Comparison of ENCODE assay signal across 21 cellular contexts in the genomic region with DNA sequence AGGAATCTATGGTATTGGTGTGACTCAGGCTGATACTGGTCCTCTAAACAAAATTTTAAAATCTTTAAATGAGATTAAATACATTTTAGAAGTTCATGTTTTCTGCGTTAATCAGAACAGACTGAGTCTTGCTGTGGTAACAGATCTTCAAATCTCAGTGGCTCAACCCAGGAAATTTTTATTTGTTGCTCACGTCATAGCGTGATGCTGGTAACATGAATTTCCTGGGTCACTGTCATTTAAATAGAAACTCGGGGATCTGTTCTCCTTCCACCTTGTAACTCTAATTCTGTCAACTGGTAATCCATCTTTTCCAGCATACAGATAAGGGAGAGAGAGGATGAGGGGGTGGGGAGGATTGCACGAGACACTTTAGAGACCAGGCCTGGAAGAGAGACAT.
A peak's percentile ranks its signal among the peaks of the same experiment; 100 is the strongest.
DNase-seq lines count a peak whose midpoint lies in the region; ATAC-seq, FAIRE-seq and TF ChIP-seq lines count a peak whose summit lies in the region.
"Had no signal": no experiment of that assay in that cellular context is flagged by ENCODE, and none has a peak within 500 bp of the region (broad histone marks: within the 10 kb centered on the region; RNA-seq: fewer than 3 reads in every experiment).

No MANE protein-coding gene starts in this region.

- no peak overlapping the region for H3K9ac ChIP-seq in K562 (ENCODE audit: insufficient read depth in 1 of 2, low read depth in 2 of 2, low read length in 2 of 2)
- H3K9ac ChIP-seq: BLaER1 treated with 17β-estradiol and CSF1 and Interleukin-3, amounts not matched to agents 10 nM and 100 nM; GM23248 had no signal

- TF ChIP-seq RAD21 in K562 (CRISPR knock-in tag; conservative IDR thresholded peaks at IDR 0.05 in 1 of 2, IDR thresholded peaks at IDR 0.05 in 1 of 2) = no peak

- DNase-seq in CD4-positive, alpha-beta T cell = no peak
- DNase-seq in T-cell (no peak), K562 (ENCODE audit: extremely low read depth in 1 of 4, low spot score in 3 of 4) (no peak), mesothelial cell of epicardium (ENCODE audit: low spot score in 2 of 2, unreplicated experiment in 2 of 2) (no peak), C1 segment of cervical spinal cord (lab: John Stamatoyannopoulos, UW) (no peak), activated gamma-delta T cell treated with Interleukin-2 at 50 U/mL for 16 hours (no peak), thyroid gland (no peak)
- DNase-seq: ACHN; CD8-positive, alpha-beta T cell; COR-L47; DMS153; DMS79 treated with DMSO at 0.1 percent for 48 hours; GDM1; GM23248 had no signal

- no peaks in the 10 kb centered on the region for H3K9me3 Mint-ChIP-seq in CD4-positive, alpha-beta T cell
- H3K9me3 Mint-ChIP-seq in T-cell (peaks cover under 1 to 11% (median 3%) of the 10 kb centered on the region in 3 donors), mesothelial cell of epicardium (peaks cover 14% of the 10 kb centered on the region)

- no peaks in the 10 kb centered on the region for H3K79me2 ChIP-seq in K562 (ENCODE audit: control insufficient read depth, insufficient read depth, low read length)

- in situ Hi-C loops in K562 (cut with MboI) = no loop called here

- TF ChIP-seq POLR2A in K562 (conservative IDR thresholded peaks at IDR 0.05) (no peak), thyroid gland (IDR thresholded peaks at IDR 0.05) (no peak)

- no peak for TF ChIP-seq CTCF in CD4-positive, alpha-beta T cell (IDR thresholded peaks at IDR 0.05)
- TF ChIP-seq CTCF in K562 (IDR thresholded peaks at IDR 0.05 in 2 of 3, conservative IDR thresholded peaks at IDR 0.05 in 1 of 3; ENCODE audit: insufficient read depth in 2 of 3, low read depth in 1 of 3, low read length in 3 of 3) (no peak), mesothelial cell of epicardium (IDR thresholded peaks at IDR 0.05; ENCODE audit: unreplicated experiment) (no peak), thyroid gland (IDR thresholded peaks at IDR 0.05) (no peak)

- H3K27me3 Mint-ChIP-seq in CD4-positive, alpha-beta T cell = no peaks in the 10 kb centered on the region
- H3K27me3 Mint-ChIP-seq in T-cell (no peaks in the 10 kb centered on the region), mesothelial cell of epicardium (ENCODE audit: low read depth) (no peaks in the 10 kb centered on the region)

- no peak for TF ChIP-seq EP300 in K562 (IDR thresholded peaks at IDR 0.05; ENCODE audit: low read length)

- H3K27ac ChIP-seq in CD4-positive, alpha-beta T cell (ENCODE audit: low read depth, low read length) = no peak overlapping the region
- H3K27ac ChIP-seq in K562 (ENCODE audit: extremely low read depth, low read depth, low read length) (no peak overlapping the region), thyroid gland (no peak overlapping the region)
- H3K27ac ChIP-seq: BLaER1 treated with 17β-estradiol and CSF1 and Interleukin-3, amounts not matched to agents 10 nM and 100 nM had no signal

- no peaks in the 10 kb centered on the region for H3K9me1 ChIP-seq in K562 (ENCODE audit: control insufficient read depth, insufficient read depth, low read length)

- BruUV-seq in K562 (replicated peaks; lab: Mats Ljungman, UMichigan) = no TSS peak

- intact Hi-C loops in CD4-positive, alpha-beta T cell (cut with DNase I, micrococcal nuclease) = loop anchor here in 1 of 2 experiments (5.0 kb wide), 1 partner anchor 91 kb away; the partner anchor contains the start of gene CDC42EP3
- intact Hi-C loops in K562 (cut with micrococcal nuclease) = no loop called here
- intact Hi-C loops in thyroid gland (cut with DNase I) = no loop called here

- no peaks in the 10 kb centered on the region for H3K36me3 Mint-ChIP-seq in CD4-positive, alpha-beta T cell (ENCODE audit: low read depth)
- H3K36me3 Mint-ChIP-seq in T-cell = peaks cover 3% of the 10 kb centered on the region
- no peaks in the 10 kb centered on the region for H3K36me3 Mint-ChIP-seq in mesothelial cell of epicardium
- H3K36me3 Mint-ChIP-seq: CD8-positive, alpha-beta T cell had no signal

- WGBS in K562 (ENCODE audit: insufficient coverage, low coverage, missing lambda C conversion rate) = 45% methylated on average over 5 of the region's 5 CpGs
- 87 to 89% methylated on average over 5 of the region's 5 CpGs for WGBS in thyroid gland, 2 donors

- H3K27ac Mint-ChIP-seq in CD4-positive, alpha-beta T cell = no peak overlapping the region
- peak overlapping the region; percentile 71 to 79 for H3K27ac Mint-ChIP-seq in T-cell
- peak overlapping the region; percentile 17 for H3K27ac Mint-ChIP-seq in mesothelial cell of epicardium

- no peak overlapping the region for H3K4me3 ChIP-seq in K562
- H3K4me3 ChIP-seq in thyroid gland (replicated peaks in 1 of 3) = no peak overlapping the region
- H3K4me3 ChIP-seq: BLaER1 treated with 17β-estradiol and CSF1 and Interleukin-3, amounts not matched to agents 10 nM and 100 nM; GM23248 had no signal

- FAIRE-seq in K562 (lab: Jason Lieb, UNC) = no peak
- FAIRE-seq: D721Med, GM12892, H54, HepG2, HTR-8/SVneo had no signal

- no peaks in the 10 kb centered on the region for H3K27me3 ChIP-seq in CD4-positive, alpha-beta T cell (ENCODE audit: control insufficient read depth, insufficient read depth, low read length)
- H3K27me3 ChIP-seq in K562 (ENCODE audit: control insufficient read depth in 2 of 2, insufficient read depth in 2 of 2, low read length in 2 of 2) (no peaks in the 10 kb centered on the region), thyroid gland (no peaks in the 10 kb centered on the region)
- H3K27me3 ChIP-seq: BLaER1 treated with 17β-estradiol and CSF1 and Interleukin-3, amounts not matched to agents 10 nM and 100 nM had no signal

- H3K36me3 ChIP-seq in K562 (ENCODE audit: control insufficient read depth, insufficient read depth, low read length) (peaks cover 4% of the 10 kb centered on the region; the same call in 1 of the 3 replicates), thyroid gland (no peaks in the 10 kb centered on the region)
- H3K36me3 ChIP-seq: BLaER1 treated with 17β-estradiol and CSF1 and Interleukin-3, amounts not matched to agents 10 nM and 100 nM had no signal

- no peak overlapping the region for H2AFZ ChIP-seq in K562 (ENCODE audit: low read depth, low read length)
- H2AFZ ChIP-seq: GM23248 had no signal

- peaks cover 0 to 34% of the 10 kb centered on the region in 2 experiments; a peak in 4 of 5 replicates for H3K4me1 ChIP-seq in K562 (replicated peaks in 1 of 2; ENCODE audit: control insufficient read depth in 2 of 2, insufficient read depth in 2 of 2, low read length in 2 of 2)
- H3K4me1 ChIP-seq in thyroid gland = peaks cover 0 to 9% of the 10 kb centered on the region in 2 donors

- H3K4me1 Mint-ChIP-seq in CD4-positive, alpha-beta T cell (ENCODE audit: low read depth) = peaks cover 57% of the 10 kb centered on the region
- peaks cover 52 to 55% (median 53%) of the 10 kb centered on the region in 3 donors for H3K4me1 Mint-ChIP-seq in T-cell
- peaks cover 33% of the 10 kb centered on the region for H3K4me1 Mint-ChIP-seq in mesothelial cell of epicardium

- POLR2A ChIA-PET in CD4-positive, alpha-beta T cell (lab: Charles Lee) = interaction anchor here (1.8 to 9.5 kb wide), 3 partner anchors 12 to 39 kb away, joined by 8 to 121 read pairs (median 12); no protein-coding TSS in a partner anchor
- POLR2A ChIA-PET in T-cell (lab: Charles Lee) = no interaction called here
- POLR2A ChIA-PET in K562 (lab: Yijun Ruan, JAX) = no interaction called here

- ATAC-seq in CD4-positive, alpha-beta T cell (ENCODE audit: poor library complexity) = no peak
- ATAC-seq in T-cell (replicated peaks in 1 of 4) (no peak), K562 (no peak)
- ATAC-seq: CD8-positive, alpha-beta T cell; HCT116; HepG2 had no signal

- H3K9me3 ChIP-seq in CD4-positive, alpha-beta T cell (ENCODE audit: control insufficient read depth, low read length) = no peaks in the 10 kb centered on the region
- H3K9me3 ChIP-seq in K562 (replicated peaks; ENCODE audit: control insufficient read depth, insufficient read depth, low read depth, low read length) (0 out of 2 replicates have a peak, but pooled peaks cover 5% of the 10 kb centered on the region), thyroid gland (no peaks in the 10 kb centered on the region)

- no peaks in the 10 kb centered on the region for H4K20me1 ChIP-seq in K562 (replicated peaks; ENCODE audit: control insufficient read depth, insufficient read depth, low read length)
- H4K20me1 ChIP-seq: BLaER1 treated with 17β-estradiol and CSF1 and Interleukin-3, amounts not matched to agents 10 nM and 100 nM had no signal

- no peak overlapping the region for H3K4me2 ChIP-seq in K562 (ENCODE audit: insufficient read depth, low read length)
- H3K4me2 ChIP-seq: BLaER1 treated with 17β-estradiol and CSF1 and Interleukin-3, amounts not matched to agents 10 nM and 100 nM had no signal

- CTCF ChIA-PET in CD4-positive, alpha-beta T cell (lab: Charles Lee) = interaction anchor here (1.0 to 2.0 kb wide), 2 partner anchors 46 to 251 kb away, joined by 3 to 4 read pairs; no protein-coding TSS in a partner anchor
- CTCF ChIA-PET in T-cell (lab: Charles Lee) (interaction anchor here in 1 of 2 donors (0.6 kb wide), 1 partner anchor 272 kb away, joined by 4 read pairs; no protein-coding TSS in a partner anchor), K562 (lab: Yijun Ruan, JAX; ENCODE audit: low intra/inter-chr PET ratio) (no interaction called here)

- H3K4me3 Mint-ChIP-seq in CD4-positive, alpha-beta T cell = peak overlapping the region; percentile 14
- H3K4me3 Mint-ChIP-seq in T-cell (no peak overlapping the region), mesothelial cell of epicardium (no peak overlapping the region)

TF ChIP-seq in K562, 482 proteins besides CTCF, POLR2A, EP300 and RAD21:
- TF ChIP-seq ELK3 (CRISPR knock-in tag; IDR thresholded peaks at IDR 0.05) (no peak), MEIS2 (IDR thresholded peaks at IDR 0.05; ENCODE audit: partially characterized antibody) (peak; percentile 44)
